ENCODE assay signal across 8 cellular contexts in the genomic region with DNA sequence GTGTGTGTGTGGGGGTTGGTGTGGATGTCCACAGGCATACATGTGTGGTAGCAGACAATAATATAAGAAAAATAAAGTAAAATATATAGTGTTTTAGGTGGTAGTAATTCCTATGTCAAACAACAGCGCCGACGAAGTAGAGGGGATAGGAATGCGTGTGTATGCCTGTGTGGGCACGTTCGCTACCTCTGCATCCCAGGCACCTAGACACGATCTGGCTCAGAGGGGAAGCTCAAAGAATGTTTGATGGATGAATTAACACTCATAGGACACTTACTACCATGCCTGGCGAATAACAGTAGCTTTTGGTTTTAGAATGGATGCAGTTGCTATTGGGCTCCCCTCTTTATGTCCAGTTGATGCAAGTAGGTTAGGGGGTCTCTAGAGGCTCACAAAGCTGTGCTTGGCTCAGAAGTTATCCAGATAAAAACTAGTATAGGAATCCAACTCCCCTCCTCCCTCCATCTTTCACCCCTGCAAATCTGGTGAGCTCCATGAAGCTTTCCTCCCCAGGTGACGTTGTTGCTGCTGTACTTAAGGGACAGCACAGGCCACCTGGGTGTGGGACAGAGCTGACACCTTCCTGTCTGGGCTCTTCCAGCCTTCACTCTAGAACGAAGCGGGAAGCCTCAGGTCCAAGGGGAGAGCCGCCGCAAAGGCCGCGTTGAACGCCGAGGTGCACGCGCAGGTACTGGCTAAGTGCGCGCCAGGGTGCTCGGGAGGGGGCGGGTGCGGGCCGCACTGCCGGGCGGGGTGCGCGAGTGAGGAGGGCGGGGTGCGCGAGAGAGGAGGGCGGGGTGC.
DNase-seq lines count a peak whose midpoint lies in the region; ATAC-seq, FAIRE-seq and TF ChIP-seq lines count a peak whose summit lies in the region.

No MANE protein-coding gene starts in this region.

- no peak overlapping the region for H4K91ac ChIP-seq in IMR-90 (ENCODE audit: insufficient read depth, low read depth, low read length)

- peaks cover 16% of the 10 kb centered on the region for H3K4me1 Mint-ChIP-seq in activated CD4-positive, alpha-beta T cell treated with anti-CD3 and anti-CD28 coated beads, Interleukin-2, amount 10 ng/mL, durations not matched to agents 7 days and 5 days
- peaks cover 5% of the 10 kb centered on the region for H3K4me1 Mint-ChIP-seq in memory B cell

- H4K8ac ChIP-seq in IMR-90 (ENCODE audit: low read depth in 2 of 2, low read length in 2 of 2), result no peak overlapping the region

- H3K27ac Mint-ChIP-seq in activated CD4-positive, alpha-beta T cell treated with anti-CD3 and anti-CD28 coated beads, Interleukin-2, amount 10 ng/mL, durations not matched to agents 7 days and 5 days, result peak overlapping the region; percentile 91
- peak overlapping the region; percentile 84 for H3K27ac Mint-ChIP-seq in memory B cell

- peak; percentile 8; the same call in 1 of the 2 replicates for ATAC-seq in IMR-90 (ENCODE audit: low read depth)
- peak; percentile 63 for ATAC-seq in memory B cell (ENCODE audit: low read depth)
- ATAC-seq in HG03520 (IDR thresholded peaks at IDR 0.05; ENCODE audit: unreplicated experiment), result no peak

- POLR2A ChIA-PET in IMR-90 (lab: Charles Lee; ENCODE audit: unreplicated experiment), result no interaction called here
- POLR2A ChIA-PET in activated CD4-positive, alpha-beta T cell treated with anti-CD3 and anti-CD28 coated beads, Interleukin-2, amount 10 ng/mL, durations not matched to agents 7 days and 5 days (lab: Charles Lee), result no interaction called here

- no peak overlapping the region for H2AK9ac ChIP-seq in IMR-90 (replicated peaks; ENCODE audit: low read depth, low read length, poor library complexity)

- DNase-seq in ELF-1 (ENCODE audit: low read depth, low spot score) (peak; percentile 58), IMR-90 (no peak), colonic mucosa (peak; percentile 80), memory B cell (ENCODE audit: low spot score in 2 of 2) (peak; percentile 47), GM12891 (ENCODE audit: insufficient read length, low spot score) (no peak)
- peak; percentile 80 for DNase-seq in activated CD4-positive, alpha-beta T cell treated with anti-CD3 and anti-CD28 coated beads, Interleukin-2, amount 10 ng/mL, durations not matched to agents 7 days and 5 days
- DNase-seq in stimulated activated CD8-positive, alpha-beta memory T cell treated with anti-CD3 and anti-CD28 coated beads, Interleukin-15, amount 100 ng/mL, for 24 hours (ENCODE audit: low read depth), result peak; percentile 40

- H3K9me3 ChIP-seq in IMR-90 (ENCODE audit: control insufficient read depth, insufficient read depth, low read length) (no peaks in the 10 kb centered on the region), colonic mucosa (no peaks in the 10 kb centered on the region)

- H3K27ac ChIP-seq in IMR-90 (ENCODE audit: insufficient read depth, low read length) (no peak overlapping the region), colonic mucosa (no peak overlapping the region)

- BruUV-seq in IMR-90 (replicated peaks; lab: Mats Ljungman, UMichigan), result no TSS peak

- TF ChIP-seq RAD21 in IMR-90 (IDR thresholded peaks at IDR 0.05; ENCODE audit: low read length), result no peak

- peak overlapping the region; percentile 78 for H3K4me3 Mint-ChIP-seq in activated CD4-positive, alpha-beta T cell treated with anti-CD3 and anti-CD28 coated beads, Interleukin-2, amount 10 ng/mL, durations not matched to agents 7 days and 5 days
- H3K4me3 Mint-ChIP-seq in memory B cell, result peak overlapping the region; percentile 88

- no peak overlapping the region for H2AK5ac ChIP-seq in IMR-90 (ENCODE audit: low read depth, low read length)

- H3K79me1 ChIP-seq in IMR-90 (ENCODE audit: low read depth in 1 of 2, low read length in 2 of 2), result no peaks in the 10 kb centered on the region

- peak overlapping the region; percentile 89 for H2AFZ ChIP-seq in IMR-90 (replicated peaks; ENCODE audit: low read length, poor library complexity)

- H4K20me1 ChIP-seq in IMR-90 (ENCODE audit: insufficient read depth, low read length), result no peaks in the 10 kb centered on the region

- H3K56ac ChIP-seq in IMR-90 (ENCODE audit: extremely low read depth, insufficient read depth, low read length), result no peak overlapping the region

- TF ChIP-seq POLR2A in IMR-90 (IDR thresholded peaks at IDR 0.05; ENCODE audit: low read depth, low read length), result no peak
- no peak for TF ChIP-seq POLR2A in GM12891 (IDR thresholded peaks at IDR 0.05; ENCODE audit: low read depth, low read length)

- dilution Hi-C loops in IMR-90 (cut with HindIII; ENCODE audit: low sequenced_read_pairs, unreplicated experiment), result no loop called here

- H3K9ac ChIP-seq in IMR-90 (ENCODE audit: low read depth, low read length) (no peak overlapping the region), colonic mucosa (ENCODE audit: low read depth in 2 of 2, low read length in 2 of 2) (peak overlapping the region; percentile 52 to 55)

- H3K18ac ChIP-seq in IMR-90 (ENCODE audit: low read depth, low read length), result no peak overlapping the region

- no peak overlapping the region for H3K14ac ChIP-seq in IMR-90 (replicated peaks; ENCODE audit: low read depth, low read length)

- no peaks in the 10 kb centered on the region for H3K4me1 ChIP-seq in IMR-90 (ENCODE audit: control insufficient read depth, insufficient read depth, low read length)
- H3K4me1 ChIP-seq in colonic mucosa, result peaks cover 4% of the 10 kb centered on the region

- H3K9me3 Mint-ChIP-seq in activated CD4-positive, alpha-beta T cell treated with anti-CD3 and anti-CD28 coated beads, Interleukin-2, amount 10 ng/mL, durations not matched to agents 7 days and 5 days, result no peaks in the 10 kb centered on the region
- no peaks in the 10 kb centered on the region for H3K9me3 Mint-ChIP-seq in memory B cell

- peak overlapping the region; percentile 44 for H3K4me3 ChIP-seq in IMR-90 (ENCODE audit: insufficient read depth, low read depth, low read length)
- no peak overlapping the region for H3K4me3 ChIP-seq in colonic mucosa

- no peaks in the 10 kb centered on the region for H3K36me3 Mint-ChIP-seq in activated CD4-positive, alpha-beta T cell treated with anti-CD3 and anti-CD28 coated beads, Interleukin-2, amount 10 ng/mL, durations not matched to agents 7 days and 5 days (ENCODE audit: low read depth)
- no peaks in the 10 kb centered on the region for H3K36me3 Mint-ChIP-seq in memory B cell

- no peak overlapping the region for H2BK20ac ChIP-seq in IMR-90 (ENCODE audit: low read depth, low read length)

- peak overlapping the region; percentile 73 for H3K4me2 ChIP-seq in IMR-90 (ENCODE audit: low read depth, low read length)

- in situ Hi-C loops in IMR-90 (cut with MboI; ENCODE audit: low sequenced_read_pairs), result no loop called here

- no peak for FAIRE-seq in GM12891 (lab: Jason Lieb, UNC)

- no peak overlapping the region for H2BK120ac ChIP-seq in IMR-90 (ENCODE audit: low read depth, low read length)

- 0% methylated on average over 1 of the region's 33 CpGs; no CpG with 5 or more reads in 1 of the 2 experiments for WGBS in IMR-90 (ENCODE audit: extremely low coverage in 2 of 2, insufficient read length in 1 of 2), 2 experiments

- H3K27me3 Mint-ChIP-seq in activated CD4-positive, alpha-beta T cell treated with anti-CD3 and anti-CD28 coated beads, Interleukin-2, amount 10 ng/mL, durations not matched to agents 7 days and 5 days, result peaks cover 22% of the 10 kb centered on the region
- H3K27me3 Mint-ChIP-seq in memory B cell, result peaks cover 3% of the 10 kb centered on the region

- H4K5ac ChIP-seq in IMR-90 (ENCODE audit: low read depth, low read length), result no peak overlapping the region

- H3K23ac ChIP-seq in IMR-90 (ENCODE audit: low read depth, low read length), result no peak overlapping the region

- no peaks in the 10 kb centered on the region for H3K9me1 ChIP-seq in IMR-90 (ENCODE audit: insufficient read depth, low read length)

- H2BK5ac ChIP-seq in IMR-90 (ENCODE audit: low read depth, low read length, poor library complexity, severe bottlenecking), result no peak overlapping the region

- H3K27me3 ChIP-seq in IMR-90 (ENCODE audit: control insufficient read depth, insufficient read depth, low read length), result peaks cover 3% of the 10 kb centered on the region; the same call in 1 of the 2 replicates
- H3K27me3 ChIP-seq in colonic mucosa, result no peaks in the 10 kb centered on the region

- TF ChIP-seq CTCF in IMR-90 (conservative IDR thresholded peaks at IDR 0.05; ENCODE audit: low read depth, low read length) (no peak), colonic mucosa (IDR thresholded peaks at IDR 0.05) (no peak)

- intact Hi-C loops in IMR-90 (cut with micrococcal nuclease) (loop anchor here (10.0 kb wide), 1 partner anchor 429 kb away; no protein-coding TSS in a partner anchor), colonic mucosa (cut with DNase I) (no loop called here)

- no peak overlapping the region for H2BK15ac ChIP-seq in IMR-90 (ENCODE audit: low read depth, low read length)

- H3K36me3 ChIP-seq in IMR-90 (ENCODE audit: control insufficient read depth, insufficient read depth, low read length) (no peaks in the 10 kb centered on the region), colonic mucosa (no peaks in the 10 kb centered on the region)

- CTCF ChIA-PET in IMR-90 (lab: Yijun Ruan, JAX), result no interaction called here
- CTCF ChIA-PET in activated CD4-positive, alpha-beta T cell treated with anti-CD3 and anti-CD28 coated beads, Interleukin-2, amount 10 ng/mL, durations not matched to agents 7 days and 5 days (lab: Charles Lee), result interaction anchor here (0.8 to 1.2 kb wide), 6 partner anchors 9 to 1082 kb away, joined by 3 read pairs; no protein-coding TSS in a partner anchor

- H3K4ac ChIP-seq in IMR-90 (ENCODE audit: low read depth, low read length), result no peak overlapping the region

TF ChIP-seq in IMR-90, 13 proteins besides CTCF, POLR2A, EP300 and RAD21 (continues in another document):
- TF ChIP-seq MAFK (IDR thresholded peaks at IDR 0.05; ENCODE audit: low read depth, low read length) (no peak), SMC3 (IDR thresholded peaks at IDR 0.05; ENCODE audit: low read depth, low read length) (no peak)

TF ChIP-seq in GM12891, 5 proteins besides CTCF, POLR2A, EP300 and RAD21:
- TF ChIP-seq POLR2AphosphoS5 (IDR thresholded peaks at IDR 0.05; ENCODE audit: low read depth, low read length), result no peak
- TF ChIP-seq PAX5 (IDR thresholded peaks at IDR 0.05; ENCODE audit: insufficient read depth, low read length, severe bottlenecking), result no peak
- no peak for TF ChIP-seq TAF1 (IDR thresholded peaks at IDR 0.05; ENCODE audit: low read depth, low read length)
- TF ChIP-seq POU2F2 (IDR thresholded peaks at IDR 0.05; ENCODE audit: low read depth, low read length), result no peak
- no peak for TF ChIP-seq SPI1 (IDR thresholded peaks at IDR 0.05; ENCODE audit: low read depth, low read length)

Comparison
In these comparisons a context has a peak if more than half of its experiments do, and no peak if none do; other contexts are left out.
1. DNase-seq: peak in ELF-1 (single experiment), activated CD4-positive, alpha-beta T cell treated with anti-CD3 and anti-CD28 coated beads, Interleukin-2, amount 10 ng/mL, durations not matched to agents 7 days and 5 days (single experiment), colonic mucosa (single experiment), memory B cell (2 of 2) and stimulated activated CD8-positive, alpha-beta memory T cell treated with anti-CD3 and anti-CD28 coated beads, Interleukin-15, amount 100 ng/mL, for 24 hours (single experiment); none in IMR-90 (single experiment) and GM12891 (single experiment).